Comparison of ENCODE assay signal across 13 cellular contexts in genomic region chr9:97852399-97853055, GRCh38. TPM values are rescaled to one million over a fixed set of nuclear protein-coding genes. Genes with fewer than 3 reads are reported as not detected.
DNase-seq lines count a peak whose midpoint lies in the region; TF ChIP-seq lines count a peak whose summit lies in the region.
"Had no signal": no experiment of that assay in that cellular context is flagged by ENCODE, and none has a peak within 500 bp of the region (broad histone marks: within the 10 kb centered on the region; RNA-seq: fewer than 3 reads in every experiment).

No MANE protein-coding gene starts in this region.

- no peaks in the 10 kb centered on the region for H3K9me2 ChIP-seq in PC-9 (ENCODE audit: insufficient read depth)

- H3K36me3 ChIP-seq in PC-9 (ENCODE audit: low read depth) (no peaks in the 10 kb centered on the region), esophagus squamous epithelium (no peaks in the 10 kb centered on the region), smooth muscle cell (ENCODE audit: low read depth) (no peaks in the 10 kb centered on the region)
- H3K36me3 ChIP-seq: cardiac muscle cell had no signal

- H2AFZ ChIP-seq in PC-9, result peak overlapping the region; percentile 86
- H2AFZ ChIP-seq in smooth muscle cell (ENCODE audit: low read depth), result no peak overlapping the region

- DNase-seq in NCI-H82 (lab: John Stamatoyannopoulos, UW) (peak; percentile 39), NCI-H82 treated with DMSO at 0.1 percent for 48 hours (lab: John Stamatoyannopoulos, UW; ENCODE audit: unreplicated experiment) (no peak), PC-9 (peak in 1 of 2 experiments; percentile 64), esophagus squamous epithelium (lab: John Stamatoyannopoulos, UW) (no peak), smooth muscle cell (lab: John Stamatoyannopoulos, UW; ENCODE audit: unreplicated experiment) (no peak), NCI-H1092 (lab: John Stamatoyannopoulos, UW) (no peak), middle frontal gyrus (ENCODE audit: extremely low spot score, low spot score) (no peak), A172 (ENCODE audit: low spot score) (no peak)
- DNase-seq: activated CD8-positive, alpha-beta memory T cell treated with anti-CD3 and anti-CD28 coated beads, Interleukin-2, amount 10 ng/mL, durations not matched to agents 7 days and 5 days; NCI-H446 treated with DMSO at 0.1 percent for 48 hours; small intestine had no signal

- TF ChIP-seq CTCF in PC-9 (conservative IDR thresholded peaks at IDR 0.05), result no peak
- no peak for TF ChIP-seq CTCF in esophagus squamous epithelium (IDR thresholded peaks at IDR 0.05)
- no peak for TF ChIP-seq CTCF in smooth muscle cell (IDR thresholded peaks at IDR 0.05; ENCODE audit: borderline replicate concordance, insufficient read depth, poor library complexity, severe bottlenecking)

- no peaks in the 10 kb centered on the region for H4K20me1 ChIP-seq in PC-9 (ENCODE audit: insufficient read depth)
- no peaks in the 10 kb centered on the region for H4K20me1 ChIP-seq in smooth muscle cell (ENCODE audit: low read depth)

- BruUV-seq in PC-9 (replicated peaks; lab: Mats Ljungman, UMichigan), result no TSS peak

- H3K27me3 ChIP-seq in PC-9 (ENCODE audit: insufficient read depth, low read depth) (no peaks in the 10 kb centered on the region), esophagus squamous epithelium (peaks cover 8 to 100% (median 19%) of the 10 kb centered on the region in 4 donors), smooth muscle cell (ENCODE audit: low read depth) (peaks cover 100% of the 10 kb centered on the region)

- H3K9me3 ChIP-seq in PC-9 (ENCODE audit: insufficient read depth, low read depth) (no peaks in the 10 kb centered on the region), esophagus squamous epithelium (no peaks in the 10 kb centered on the region), smooth muscle cell (replicated peaks; ENCODE audit: low read depth) (no peaks in the 10 kb centered on the region)

- intact Hi-C loops in PC-9 (cut with micrococcal nuclease; ENCODE audit: unreplicated experiment), result loop anchor here (1.0 to 2.0 kb wide), 4 partner anchors 24 to 142 kb away; no protein-coding TSS in a partner anchor
- intact Hi-C loops in esophagus squamous epithelium (cut with DNase I), result no loop called here

- H3K4me1 ChIP-seq in PC-9 (replicated peaks; ENCODE audit: insufficient read depth), result peaks cover 6% of the 10 kb centered on the region; the same call in 1 of the 2 replicates
- peaks cover 30 to 81% (median 33%) of the 10 kb centered on the region in 3 donors for H3K4me1 ChIP-seq in esophagus squamous epithelium
- peaks cover 13% of the 10 kb centered on the region for H3K4me1 ChIP-seq in smooth muscle cell (ENCODE audit: low read depth)

- 0 to 1% methylated on average over 7 to 15 of the region's 34 CpGs for WGBS in esophagus squamous epithelium, 2 donors
- 5% methylated on average over 33 of the region's 34 CpGs for WGBS in smooth muscle cell (ENCODE audit: low lambda C conversion rate)

- peak overlapping the region; percentile 97 for H3K4me2 ChIP-seq in PC-9
- H3K4me2 ChIP-seq in smooth muscle cell, result peak overlapping the region; percentile 81

- H3K9ac ChIP-seq in smooth muscle cell (ENCODE audit: low read depth), result no peak overlapping the region

- peak overlapping the region; percentile 56 for H3K27ac ChIP-seq in PC-9
- H3K27ac ChIP-seq in esophagus squamous epithelium, result peak overlapping the region; percentile 56 to 84 (median 79)
- H3K27ac ChIP-seq in smooth muscle cell (ENCODE audit: low read depth), result no peak overlapping the region
- H3K27ac ChIP-seq: cardiac muscle cell had no signal

- peak overlapping the region; percentile 64 for H3K4me3 ChIP-seq in PC-9
- peak overlapping the region; percentile 56 to 71 (median 67) for H3K4me3 ChIP-seq in esophagus squamous epithelium
- H3K4me3 ChIP-seq in smooth muscle cell, result peak overlapping the region; percentile 43

- peaks cover 19% of the 10 kb centered on the region for H3K79me2 ChIP-seq in PC-9 (ENCODE audit: low read depth)
- no peaks in the 10 kb centered on the region for H3K79me2 ChIP-seq in smooth muscle cell (ENCODE audit: low read depth)

- no peak for TF ChIP-seq POLR2A in esophagus squamous epithelium (IDR thresholded peaks at IDR 0.05)

- POLR2A ChIA-PET in PC-9 (lab: Charles Lee; ENCODE audit: unreplicated experiment), result interaction anchor here (0.6 to 1.4 kb wide), 5 partner anchors 22 to 1436 kb away, joined by 3 to 4 read pairs (median 3); no protein-coding TSS in a partner anchor

- CTCF ChIA-PET in PC-9 (lab: Charles Lee), result no interaction called here

- H3F3A ChIP-seq in PC-9 (ENCODE audit: insufficient read depth, low read depth) (peaks cover 5% of the 10 kb centered on the region; the same call in 1 of the 2 replicates), smooth muscle cell (ENCODE audit: low read depth) (no peaks in the 10 kb centered on the region)

RNA-seq across cellular contexts. Expression of gene FOXE1, which starts 0.5 kb away (rescaled TPM):
- 5.7 and 7.7 TPM in 2 replicates for total RNA-seq in PC-9 (2021)
- 10 to 100 TPM in 3 of 4 donors, 1 to 10 TPM in 1; 7.1 to 17.4 (median 12.4) TPM for total RNA-seq in esophagus squamous epithelium
- not detected in 2 replicates for total RNA-seq in smooth muscle cell
- not detected in 2 replicates for polyA plus RNA-seq in smooth muscle cell
- total RNA-seq in A172 (2014; rRNA removed; shearing (Covaris generic)), result not detected in 2 replicates
- total RNA-seq: activated CD8-positive, alpha-beta memory T cell treated with anti-CD3 and anti-CD28 coated beads, Interleukin-2, amount 10 ng/mL, durations not matched to agents 7 days and 5 days; cardiac muscle cell; lung microvascular endothelial cell had no signal
- polyA plus RNA-seq: cardiac muscle cell, small intestine had no signal
